In the genomic region with DNA sequence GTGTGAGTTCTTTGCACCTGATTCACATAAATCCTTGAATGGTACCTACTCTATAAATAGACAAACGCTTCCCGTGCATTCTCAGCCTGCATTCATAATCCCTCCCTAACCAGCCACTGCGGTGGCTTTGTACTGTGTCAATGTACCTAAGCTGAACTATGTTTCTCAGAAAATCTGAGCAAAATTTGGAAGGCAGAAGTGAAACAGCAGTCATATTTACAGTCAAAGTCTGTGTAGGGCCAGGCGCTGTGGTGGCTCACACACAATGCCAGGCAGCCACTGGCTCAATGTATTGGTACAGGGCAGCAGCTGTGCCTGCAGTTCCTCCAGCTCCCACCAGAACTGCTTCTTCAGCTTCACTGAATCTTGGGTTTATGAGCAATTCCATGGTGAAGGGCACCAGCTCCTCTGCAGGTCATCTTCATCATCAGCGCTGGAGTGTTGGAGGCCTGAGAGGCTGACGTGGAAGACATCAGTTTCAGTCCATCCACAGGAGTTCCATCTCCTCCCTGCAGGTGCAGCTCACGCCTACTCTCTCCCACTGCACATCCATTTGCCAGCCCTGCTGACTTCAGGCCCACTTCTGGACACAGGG, we compare ENCODE assay signal across 8 cellular contexts. TPM values are rescaled to one million over a fixed set of nuclear protein-coding genes. Genes with fewer than 3 reads are reported as not detected.
A peak's percentile ranks its signal among the peaks of the same experiment; 100 is the strongest.
DNase-seq lines count a peak whose midpoint lies in the region; ATAC-seq and TF ChIP-seq lines count a peak whose summit lies in the region.

No MANE protein-coding gene starts in this region.

- WGBS in hepatocyte (ENCODE audit: low lambda C conversion rate, missing lambda C conversion rate), result 93% methylated on average over 7 of the region's 7 CpGs

- no peaks in the 10 kb centered on the region for H3K9me3 ChIP-seq in hepatocyte (ENCODE audit: low read depth)

- TF ChIP-seq CTCF in GM12873 (IDR thresholded peaks at IDR 0.05; ENCODE audit: insufficient read depth, low read depth, low read length, missing control alignments) (peak; percentile 72), GM20000 (IDR thresholded peaks at IDR 0.05; ENCODE audit: extremely low read depth, missing control alignments) (no peak), WTC11 (IDR thresholded peaks at IDR 0.05) (no peak), hepatocyte (IDR thresholded peaks at IDR 0.05; ENCODE audit: poor library complexity) (no peak)

- no peaks in the 10 kb centered on the region for H3K27me3 ChIP-seq in hepatocyte

- ATAC-seq in HG03439 (IDR thresholded peaks at IDR 0.05; ENCODE audit: unreplicated experiment) (peak; percentile 96), WTC11 (peak; percentile 94), left colon (no peak)

- no peak overlapping the region for H3K27ac ChIP-seq in hepatocyte

- no peak overlapping the region for H3K4me2 ChIP-seq in hepatocyte

- H3K9me2 ChIP-seq in hepatocyte (replicated peaks; ENCODE audit: insufficient read depth), result no peaks in the 10 kb centered on the region

- peaks cover 8% of the 10 kb centered on the region for H3K36me3 Mint-ChIP-seq in WTC11

- no peaks in the 10 kb centered on the region for H3K4me1 ChIP-seq in hepatocyte (ENCODE audit: insufficient read depth)

- no peaks in the 10 kb centered on the region for H3K36me3 ChIP-seq in hepatocyte (replicated peaks; ENCODE audit: insufficient read depth, low read depth)

- CTCF ChIA-PET in WTC11 (lab: Charles Lee), result interaction anchor here (1.0 kb wide), 1 partner anchor 243 kb away, joined by 5 read pairs; no protein-coding TSS in a partner anchor

- H3K27ac Mint-ChIP-seq in WTC11, result no peak overlapping the region

- no peak overlapping the region for H3K4me3 Mint-ChIP-seq in WTC11

- peaks cover 5% of the 10 kb centered on the region; the same call in 1 of the 2 replicates for H3K27me3 Mint-ChIP-seq in WTC11 (ENCODE audit: low read depth)

- H4K20me1 ChIP-seq in hepatocyte (ENCODE audit: insufficient read depth, poor library complexity, severe bottlenecking), result no peaks in the 10 kb centered on the region

- POLR2A ChIA-PET in WTC11 (lab: Charles Lee), result no interaction called here

- no peaks in the 10 kb centered on the region for H3K79me2 ChIP-seq in hepatocyte

- no peak overlapping the region for H2AFZ ChIP-seq in hepatocyte

- peaks cover 2% of the 10 kb centered on the region for H3K4me1 Mint-ChIP-seq in WTC11

- intact Hi-C loops in left colon (cut with DNase I, micrococcal nuclease), result no loop called here

- H3K4me3 ChIP-seq in hepatocyte, result no peak overlapping the region

- H3K9me3 Mint-ChIP-seq in WTC11, result peaks cover 13% of the 10 kb centered on the region

- peak; percentile 56 for DNase-seq in GM20000 (ENCODE audit: low spot score)
- no peak for DNase-seq in WTC11 (ENCODE audit: low spot score)
- peak; percentile 41 to 43 for DNase-seq in left colon
- DNase-seq in hepatocyte (ENCODE audit: low spot score), result no peak
- no peak for DNase-seq in epidermal melanocyte (ENCODE audit: insufficient read length, low spot score)
- DNase-seq in GF-D8 (lab: John Stamatoyannopoulos, UW), result no peak

TF ChIP-seq in WTC11, 78 proteins besides CTCF, POLR2A, EP300 and RAD21:
- TF ChIP-seq NR1H2 (CRISPR knock-in tag; IDR thresholded peaks at IDR 0.05), result no peak
- no peak for TF ChIP-seq NFE2L1 (CRISPR knock-in tag; IDR thresholded peaks at IDR 0.05)
- TF ChIP-seq, protein P1, sequence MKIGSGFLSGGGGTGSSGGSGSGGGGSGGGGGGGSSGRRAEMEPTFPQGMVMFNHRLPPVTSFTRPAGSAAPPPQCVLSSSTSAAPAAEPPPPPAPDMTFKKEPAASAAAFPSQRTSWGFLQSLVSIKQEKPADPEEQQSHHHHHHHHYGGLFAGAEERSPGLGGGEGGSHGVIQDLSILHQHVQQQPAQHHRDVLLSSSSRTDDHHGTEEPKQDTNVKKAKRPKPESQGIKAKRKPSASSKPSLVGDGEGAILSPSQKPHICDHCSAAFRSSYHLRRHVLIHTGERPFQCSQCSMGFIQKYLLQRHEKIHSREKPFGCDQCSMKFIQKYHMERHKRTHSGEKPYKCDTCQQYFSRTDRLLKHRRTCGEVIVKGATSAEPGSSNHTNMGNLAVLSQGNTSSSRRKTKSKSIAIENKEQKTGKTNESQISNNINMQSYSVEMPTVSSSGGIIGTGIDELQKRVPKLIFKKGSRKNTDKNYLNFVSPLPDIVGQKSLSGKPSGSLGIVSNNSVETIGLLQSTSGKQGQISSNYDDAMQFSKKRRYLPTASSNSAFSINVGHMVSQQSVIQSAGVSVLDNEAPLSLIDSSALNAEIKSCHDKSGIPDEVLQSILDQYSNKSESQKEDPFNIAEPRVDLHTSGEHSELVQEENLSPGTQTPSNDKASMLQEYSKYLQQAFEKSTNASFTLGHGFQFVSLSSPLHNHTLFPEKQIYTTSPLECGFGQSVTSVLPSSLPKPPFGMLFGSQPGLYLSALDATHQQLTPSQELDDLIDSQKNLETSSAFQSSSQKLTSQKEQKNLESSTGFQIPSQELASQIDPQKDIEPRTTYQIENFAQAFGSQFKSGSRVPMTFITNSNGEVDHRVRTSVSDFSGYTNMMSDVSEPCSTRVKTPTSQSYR (CRISPR knock-in tag; IDR thresholded peaks at IDR 0.05), result no peak
- TF ChIP-seq HMGA2 (CRISPR knock-in tag; IDR thresholded peaks at IDR 0.05), result no peak
- no peak for TF ChIP-seq ZNF396 (CRISPR knock-in tag; IDR thresholded peaks at IDR 0.05; ENCODE audit: borderline replicate concordance)
- no peak for TF ChIP-seq RELA (CRISPR knock-in tag; IDR thresholded peaks at IDR 0.05; ENCODE audit: borderline replicate concordance)
- TF ChIP-seq CREB1 (CRISPR knock-in tag; IDR thresholded peaks at IDR 0.05), result no peak
- TF ChIP-seq, protein P2, sequence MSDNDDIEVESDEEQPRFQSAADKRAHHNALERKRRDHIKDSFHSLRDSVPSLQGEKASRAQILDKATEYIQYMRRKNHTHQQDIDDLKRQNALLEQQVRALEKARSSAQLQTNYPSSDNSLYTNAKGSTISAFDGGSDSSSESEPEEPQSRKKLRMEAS (CRISPR knock-in tag; IDR thresholded peaks at IDR 0.05), result no peak
- TF ChIP-seq, protein P3, sequence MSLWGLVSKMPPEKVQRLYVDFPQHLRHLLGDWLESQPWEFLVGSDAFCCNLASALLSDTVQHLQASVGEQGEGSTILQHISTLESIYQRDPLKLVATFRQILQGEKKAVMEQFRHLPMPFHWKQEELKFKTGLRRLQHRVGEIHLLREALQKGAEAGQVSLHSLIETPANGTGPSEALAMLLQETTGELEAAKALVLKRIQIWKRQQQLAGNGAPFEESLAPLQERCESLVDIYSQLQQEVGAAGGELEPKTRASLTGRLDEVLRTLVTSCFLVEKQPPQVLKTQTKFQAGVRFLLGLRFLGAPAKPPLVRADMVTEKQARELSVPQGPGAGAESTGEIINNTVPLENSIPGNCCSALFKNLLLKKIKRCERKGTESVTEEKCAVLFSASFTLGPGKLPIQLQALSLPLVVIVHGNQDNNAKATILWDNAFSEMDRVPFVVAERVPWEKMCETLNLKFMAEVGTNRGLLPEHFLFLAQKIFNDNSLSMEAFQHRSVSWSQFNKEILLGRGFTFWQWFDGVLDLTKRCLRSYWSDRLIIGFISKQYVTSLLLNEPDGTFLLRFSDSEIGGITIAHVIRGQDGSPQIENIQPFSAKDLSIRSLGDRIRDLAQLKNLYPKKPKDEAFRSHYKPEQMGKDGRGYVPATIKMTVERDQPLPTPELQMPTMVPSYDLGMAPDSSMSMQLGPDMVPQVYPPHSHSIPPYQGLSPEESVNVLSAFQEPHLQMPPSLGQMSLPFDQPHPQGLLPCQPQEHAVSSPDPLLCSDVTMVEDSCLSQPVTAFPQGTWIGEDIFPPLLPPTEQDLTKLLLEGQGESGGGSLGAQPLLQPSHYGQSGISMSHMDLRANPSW (CRISPR knock-in tag; conservative IDR thresholded peaks at IDR 0.05; ENCODE audit: low read depth), result no peak
- TF ChIP-seq GTF2I (CRISPR knock-in tag; conservative IDR thresholded peaks at IDR 0.05), result no peak
- TF ChIP-seq ZNF232 (CRISPR knock-in tag; IDR thresholded peaks at IDR 0.05), result no peak
- no peak for TF ChIP-seq ZNF416 (CRISPR knock-in tag; IDR thresholded peaks at IDR 0.05)
- no peak for TF ChIP-seq ZNF671 (CRISPR knock-in tag; IDR thresholded peaks at IDR 0.05)
- no peak for TF ChIP-seq FOXJ3 (CRISPR knock-in tag; IDR thresholded peaks at IDR 0.05; ENCODE audit: borderline replicate concordance)
- no peak for TF ChIP-seq ZNF317 (CRISPR knock-in tag; IDR thresholded peaks at IDR 0.05; ENCODE audit: borderline replicate concordance, low read depth)
- TF ChIP-seq FOXK1 (CRISPR knock-in tag; IDR thresholded peaks at IDR 0.05), result no peak
TF ChIP-seq in WTC11: peak in this region for 0.

RNA-seq across cellular contexts. Expression of a gene that starts 32.3 kb away (rescaled TPM):
- total RNA-seq in WTC11 (2021) (9.3 to 11.8 TPM (median 11.3 TPM) in 3 replicates), left colon (10 to 100 TPM; 45.5 to 51.3 TPM), hepatocyte (41.1 and 50.5 TPM in 2 replicates)
- polyA plus RNA-seq in hepatocyte, result 17.7 and 19.1 TPM in 2 replicates

Comparison
In these comparisons a context has a peak if more than half of its experiments do, and no peak if none do; other contexts are left out.
1. DNase-seq: peak in GM20000 (single experiment) and left colon (2 of 2); none in WTC11 (single experiment), hepatocyte (single experiment), epidermal melanocyte (single experiment) and GF-D8 (single experiment).